ENCODE assay signal across 1 cellular context in genomic region chr20:58179432-58180099, GRCh38.
TF ChIP-seq lines count a peak whose summit lies in the region.

No MANE protein-coding gene starts in this region.

TF ChIP-seq in HepG2, 621 proteins besides CTCF, POLR2A, EP300 and RAD21 (continued from another document and continues in another):
- TF ChIP-seq, protein P1, sequence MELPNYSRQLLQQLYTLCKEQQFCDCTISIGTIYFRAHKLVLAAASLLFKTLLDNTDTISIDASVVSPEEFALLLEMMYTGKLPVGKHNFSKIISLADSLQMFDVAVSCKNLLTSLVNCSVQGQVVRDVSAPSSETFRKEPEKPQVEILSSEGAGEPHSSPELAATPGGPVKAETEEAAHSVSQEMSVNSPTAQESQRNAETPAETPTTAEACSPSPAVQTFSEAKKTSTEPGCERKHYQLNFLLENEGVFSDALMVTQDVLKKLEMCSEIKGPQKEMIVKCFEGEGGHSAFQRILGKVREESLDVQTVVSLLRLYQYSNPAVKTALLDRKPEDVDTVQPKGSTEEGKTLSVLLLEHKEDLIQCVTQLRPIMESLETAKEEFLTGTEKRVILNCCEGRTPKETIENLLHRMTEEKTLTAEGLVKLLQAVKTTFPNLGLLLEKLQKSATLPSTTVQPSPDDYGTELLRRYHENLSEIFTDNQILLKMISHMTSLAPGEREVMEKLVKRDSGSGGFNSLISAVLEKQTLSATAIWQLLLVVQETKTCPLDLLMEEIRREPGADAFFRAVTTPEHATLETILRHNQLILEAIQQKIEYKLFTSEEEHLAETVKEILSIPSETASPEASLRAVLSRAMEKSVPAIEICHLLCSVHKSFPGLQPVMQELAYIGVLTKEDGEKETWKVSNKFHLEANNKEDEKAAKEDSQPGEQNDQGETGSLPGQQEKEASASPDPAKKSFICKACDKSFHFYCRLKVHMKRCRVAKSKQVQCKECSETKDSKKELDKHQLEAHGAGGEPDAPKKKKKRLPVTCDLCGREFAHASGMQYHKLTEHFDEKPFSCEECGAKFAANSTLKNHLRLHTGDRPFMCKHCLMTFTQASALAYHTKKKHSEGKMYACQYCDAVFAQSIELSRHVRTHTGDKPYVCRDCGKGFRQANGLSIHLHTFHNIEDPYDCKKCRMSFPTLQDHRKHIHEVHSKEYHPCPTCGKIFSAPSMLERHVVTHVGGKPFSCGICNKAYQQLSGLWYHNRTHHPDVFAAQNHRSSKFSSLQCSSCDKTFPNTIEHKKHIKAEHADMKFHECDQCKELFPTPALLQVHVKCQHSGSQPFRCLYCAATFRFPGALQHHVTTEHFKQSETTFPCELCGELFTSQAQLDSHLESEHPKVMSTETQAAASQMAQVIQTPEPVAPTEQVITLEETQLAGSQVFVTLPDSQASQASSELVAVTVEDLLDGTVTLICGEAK (IDR thresholded peaks at IDR 0.05), result no peak
- TF ChIP-seq, protein P1 (CRISPR knock-in tag; IDR thresholded peaks at IDR 0.05), result peak; percentile 24; the same call in 1 of the 2 replicates
- TF ChIP-seq ZNF550 (CRISPR knock-in tag; IDR thresholded peaks at IDR 0.05; ENCODE audit: borderline replicate concordance) (0 out of 2 replicates have a peak, but pooled peaks have one; percentile 79), ZNF704 (CRISPR knock-in tag; IDR thresholded peaks at IDR 0.05; ENCODE audit: borderline replicate concordance) (peak; percentile 85; the same call in 1 of the 2 replicates), STAG1 (CRISPR knock-in tag; IDR thresholded peaks at IDR 0.05) (peak; percentile 97), ZNF274 (CRISPR knock-in tag; IDR thresholded peaks at IDR 0.05) (peak; percentile 74; the same call in 1 of the 2 replicates), SMYD3 (CRISPR knock-in tag; IDR thresholded peaks at IDR 0.05) (no peak), NFAT5 (CRISPR knock-in tag; IDR thresholded peaks at IDR 0.05) (0 out of 2 replicates have a peak, but pooled peaks have one; percentile 37), DNMT1 (CRISPR knock-in tag; IDR thresholded peaks at IDR 0.05) (peak; percentile 60; the same call in 1 of the 2 replicates), NFIC (IDR thresholded peaks at IDR 0.05; ENCODE audit: low read length) (no peak), BHLHE40 (IDR thresholded peaks at IDR 0.05; ENCODE audit: low read length) (peak; percentile 57), HDAC2 (CRISPR knock-in tag; IDR thresholded peaks at IDR 0.05) (0 out of 2 replicates have a peak, but pooled peaks have one; percentile 18), RFX3 (CRISPR knock-in tag; IDR thresholded peaks at IDR 0.05) (no peak), ZNF609 (CRISPR knock-in tag; IDR thresholded peaks at IDR 0.05; ENCODE audit: borderline replicate concordance) (0 out of 2 replicates have a peak, but pooled peaks have one; percentile 33), YEATS2 (CRISPR knock-in tag; IDR thresholded peaks at IDR 0.05; ENCODE audit: borderline replicate concordance) (no peak), ZNF556 (CRISPR knock-in tag; IDR thresholded peaks at IDR 0.05; ENCODE audit: borderline replicate concordance) (peak; percentile 68; the same call in 1 of the 2 replicates), ZNF205 (CRISPR knock-in tag; IDR thresholded peaks at IDR 0.05) (0 out of 2 replicates have a peak, but pooled peaks have one; percentile 44), HES4 (CRISPR knock-in tag; IDR thresholded peaks at IDR 0.05; ENCODE audit: borderline replicate concordance) (0 out of 2 replicates have a peak, but pooled peaks have one; percentile 46), GABPB1 (CRISPR knock-in tag; IDR thresholded peaks at IDR 0.05) (peak; percentile 70), DNMT3B (CRISPR knock-in tag; conservative IDR thresholded peaks at IDR 0.05) (no peak), ATF7-NPFF (CRISPR knock-in tag; IDR thresholded peaks at IDR 0.05; ENCODE audit: low read depth) (peak; percentile 43; the same call in 1 of the 2 replicates), EZH2 (conservative IDR thresholded peaks at IDR 0.05; ENCODE audit: low read depth, low read length) (peak; percentile 72), AGO1 (IDR thresholded peaks at IDR 0.05; ENCODE audit: low read depth, low read length, poor library complexity, severe bottlenecking) (peak; percentile 71), THRA (CRISPR knock-in tag; IDR thresholded peaks at IDR 0.05; ENCODE audit: borderline replicate concordance) (0 out of 2 replicates have a peak, but pooled peaks have one; percentile 41), SIN3A (IDR thresholded peaks at IDR 0.05; ENCODE audit: borderline replicate concordance, low read depth, low read length) (no peak), ZNF83 (CRISPR knock-in tag; IDR thresholded peaks at IDR 0.05; ENCODE audit: borderline replicate concordance) (peak; percentile 68; the same call in 1 of the 2 replicates)
- TF ChIP-seq, protein P2, sequence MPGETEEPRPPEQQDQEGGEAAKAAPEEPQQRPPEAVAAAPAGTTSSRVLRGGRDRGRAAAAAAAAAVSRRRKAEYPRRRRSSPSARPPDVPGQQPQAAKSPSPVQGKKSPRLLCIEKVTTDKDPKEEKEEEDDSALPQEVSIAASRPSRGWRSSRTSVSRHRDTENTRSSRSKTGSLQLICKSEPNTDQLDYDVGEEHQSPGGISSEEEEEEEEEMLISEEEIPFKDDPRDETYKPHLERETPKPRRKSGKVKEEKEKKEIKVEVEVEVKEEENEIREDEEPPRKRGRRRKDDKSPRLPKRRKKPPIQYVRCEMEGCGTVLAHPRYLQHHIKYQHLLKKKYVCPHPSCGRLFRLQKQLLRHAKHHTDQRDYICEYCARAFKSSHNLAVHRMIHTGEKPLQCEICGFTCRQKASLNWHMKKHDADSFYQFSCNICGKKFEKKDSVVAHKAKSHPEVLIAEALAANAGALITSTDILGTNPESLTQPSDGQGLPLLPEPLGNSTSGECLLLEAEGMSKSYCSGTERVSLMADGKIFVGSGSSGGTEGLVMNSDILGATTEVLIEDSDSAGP (CRISPR knock-in tag; IDR thresholded peaks at IDR 0.05; ENCODE audit: borderline replicate concordance), result peak; percentile 62; the same call in 1 of the 2 replicates
- TF ChIP-seq, protein P3, sequence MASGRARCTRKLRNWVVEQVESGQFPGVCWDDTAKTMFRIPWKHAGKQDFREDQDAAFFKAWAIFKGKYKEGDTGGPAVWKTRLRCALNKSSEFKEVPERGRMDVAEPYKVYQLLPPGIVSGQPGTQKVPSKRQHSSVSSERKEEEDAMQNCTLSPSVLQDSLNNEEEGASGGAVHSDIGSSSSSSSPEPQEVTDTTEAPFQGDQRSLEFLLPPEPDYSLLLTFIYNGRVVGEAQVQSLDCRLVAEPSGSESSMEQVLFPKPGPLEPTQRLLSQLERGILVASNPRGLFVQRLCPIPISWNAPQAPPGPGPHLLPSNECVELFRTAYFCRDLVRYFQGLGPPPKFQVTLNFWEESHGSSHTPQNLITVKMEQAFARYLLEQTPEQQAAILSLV (CRISPR knock-in tag; IDR thresholded peaks at IDR 0.05; ENCODE audit: borderline replicate concordance), result peak; percentile 18; the same call in 1 of the 2 replicates
